In the genomic region with DNA sequence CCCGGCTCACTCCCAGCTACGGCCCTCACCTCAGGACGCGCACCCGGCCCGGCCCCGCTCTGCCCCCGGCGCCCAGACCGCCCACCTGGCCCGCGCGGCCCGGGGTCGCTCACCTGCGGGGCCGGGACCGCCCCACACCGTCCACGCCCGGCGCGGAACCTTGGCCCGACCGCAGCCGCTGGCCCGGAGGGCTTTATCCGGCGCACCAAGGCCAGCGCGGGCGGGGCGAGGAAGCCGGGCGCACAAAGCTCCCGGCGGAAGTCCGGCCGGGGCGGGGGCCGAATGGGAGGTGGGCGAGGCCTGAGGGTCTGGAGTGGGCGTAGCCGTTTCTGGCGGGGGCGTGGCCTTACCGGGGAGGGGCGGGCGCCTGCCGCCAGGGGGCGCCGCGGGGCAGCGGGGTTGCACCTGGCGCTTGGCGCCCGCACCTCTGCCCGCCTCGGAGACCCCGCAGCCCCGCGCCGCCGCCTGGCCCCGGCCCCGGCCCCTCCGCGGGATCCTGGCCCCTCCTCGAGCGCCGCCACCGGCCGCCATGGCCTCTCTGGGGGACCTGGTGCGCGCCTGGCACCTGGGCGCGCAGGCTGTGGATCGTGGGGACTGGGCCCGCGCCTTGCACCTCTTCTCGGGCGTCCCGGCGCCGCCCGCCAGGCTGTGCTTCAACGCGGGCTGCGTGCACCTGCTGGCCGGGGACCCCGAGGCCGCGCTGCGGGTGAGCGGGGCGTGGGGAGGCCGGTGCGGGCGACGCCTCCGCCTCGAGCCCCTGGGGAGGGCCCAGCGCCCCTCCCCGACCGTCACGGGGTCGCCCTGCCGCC, we compare ENCODE assay signal across 8 cellular contexts. TPM values are rescaled to one million over a fixed set of nuclear protein-coding genes. Genes with fewer than 3 reads are reported as not detected.
DNase-seq lines count a peak whose midpoint lies in the region; ATAC-seq and TF ChIP-seq lines count a peak whose summit lies in the region.

A gene with protein sequence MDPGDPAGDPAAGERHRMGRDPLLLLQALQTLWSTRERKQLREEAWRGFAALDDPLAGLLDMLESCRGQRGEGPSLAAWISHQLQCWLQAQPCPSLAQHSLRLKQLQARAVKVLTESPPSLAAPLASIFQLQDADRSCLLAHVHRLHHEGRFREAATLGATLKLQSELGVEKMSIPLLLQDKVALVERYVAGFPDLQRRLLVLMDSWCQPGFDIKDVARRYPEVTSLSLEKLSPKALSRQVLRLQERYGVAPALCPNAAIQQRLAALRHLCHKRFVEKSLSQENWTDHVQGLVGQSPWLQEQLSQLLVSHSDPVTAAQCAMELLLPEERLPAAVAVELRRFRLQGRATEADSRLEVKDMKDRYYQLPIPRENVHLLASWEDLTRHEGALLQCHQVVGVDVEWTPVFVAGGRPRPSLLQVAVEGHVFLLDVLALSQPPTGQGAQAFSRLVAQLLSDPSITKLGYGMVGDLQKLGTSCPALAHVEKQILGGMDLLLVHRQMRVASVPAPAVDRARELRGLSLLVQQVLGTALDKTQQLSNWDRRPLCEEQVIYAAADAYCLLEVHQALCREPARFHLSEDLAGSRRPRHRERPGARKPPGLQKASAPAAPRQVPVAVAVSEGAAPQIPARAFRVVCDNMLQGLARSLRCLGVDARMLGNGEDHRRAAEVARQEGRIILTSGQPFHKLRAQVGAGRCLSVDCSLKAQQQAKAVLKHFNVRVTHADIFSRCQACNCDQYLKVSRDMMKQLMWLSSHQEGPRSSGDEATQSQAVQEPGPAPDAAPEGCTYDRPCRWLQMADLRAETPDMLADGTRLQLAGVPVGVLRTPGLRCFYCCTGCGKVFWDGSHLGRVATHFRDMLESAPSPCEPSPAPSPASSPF (minus strand): TSS at position 162 of the 809 bp plus-strand sequence. CDS start 27,805 bp downstream, outside the sequence.
A gene with protein sequence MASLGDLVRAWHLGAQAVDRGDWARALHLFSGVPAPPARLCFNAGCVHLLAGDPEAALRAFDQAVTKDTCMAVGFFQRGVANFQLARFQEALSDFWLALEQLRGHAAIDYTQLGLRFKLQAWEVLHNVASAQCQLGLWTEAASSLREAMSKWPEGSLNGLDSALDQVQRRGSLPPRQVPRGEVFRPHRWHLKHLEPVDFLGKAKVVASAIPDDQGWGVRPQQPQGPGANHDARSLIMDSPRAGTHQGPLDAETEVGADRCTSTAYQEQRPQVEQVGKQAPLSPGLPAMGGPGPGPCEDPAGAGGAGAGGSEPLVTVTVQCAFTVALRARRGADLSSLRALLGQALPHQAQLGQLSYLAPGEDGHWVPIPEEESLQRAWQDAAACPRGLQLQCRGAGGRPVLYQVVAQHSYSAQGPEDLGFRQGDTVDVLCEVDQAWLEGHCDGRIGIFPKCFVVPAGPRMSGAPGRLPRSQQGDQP (plus strand): TSS at position 393 of the 809 bp plus-strand sequence. CDS start 137 bp downstream, at position 530.

- peak; percentile 85 for ATAC-seq in GM19025 (IDR thresholded peaks at IDR 0.05; ENCODE audit: low read depth, unreplicated experiment)
- ATAC-seq in HG03196 (IDR thresholded peaks at IDR 0.05; ENCODE audit: unreplicated experiment): peak; percentile 87
- ATAC-seq in left colon: peak; percentile 84

- peak; percentile 98 for DNase-seq in AG20443 (ENCODE audit: low spot score)
- peak; percentile 57 to 90 for DNase-seq in NCI-H446 (lab: John Stamatoyannopoulos, UW)
- DNase-seq in activated CD4-positive, alpha-beta T cell treated with anti-CD3 and anti-CD28 coated beads for 24 hours (ENCODE audit: low read depth in 2 of 2): peak; percentile 93 to 96
- DNase-seq in choroid plexus epithelial cell (ENCODE audit: low read depth): peak; percentile 93
- peak; percentile 93 to 97 for DNase-seq in left colon
- DNase-seq in stimulated activated CD4-positive, alpha-beta T cell treated with anti-CD3 and anti-CD28 coated beads, Interleukin-1b, Interleukin-23, amount 100 ng/mL, for 24 hours (ENCODE audit: low read depth in 4 of 4, low spot score in 1 of 4): peak; percentile 87 to 96 (median 93)

- peak within 1 kb of the TSS; percentile 75 for H3K4me3 ChIP-seq in choroid plexus epithelial cell (ENCODE audit: low read depth, low read length)

- peak; percentile 39 for TF ChIP-seq CTCF in choroid plexus epithelial cell (conservative IDR thresholded peaks at IDR 0.05; ENCODE audit: low read depth, low read length)

- intact Hi-C loops in left colon (cut with DNase I, micrococcal nuclease): no loop called here

RNA-seq across cellular contexts. Expression of the first gene that starts in this region (rescaled TPM):
- total RNA-seq in left colon: 10 to 100 TPM; 44.1 to 57.3 TPM

RNA-seq across cellular contexts. Expression of the second gene that starts in this region (rescaled TPM):
- total RNA-seq in left colon: 10 to 100 TPM; 33.3 to 42.6 TPM

Comparison
In these comparisons a context has a peak if more than half of its experiments do, and no peak if none do; other contexts are left out.
1. Peak in every context shown above with its lines: DNase-seq, ATAC-seq and H3K4me3 ChIP-seq.